In the genomic region with DNA sequence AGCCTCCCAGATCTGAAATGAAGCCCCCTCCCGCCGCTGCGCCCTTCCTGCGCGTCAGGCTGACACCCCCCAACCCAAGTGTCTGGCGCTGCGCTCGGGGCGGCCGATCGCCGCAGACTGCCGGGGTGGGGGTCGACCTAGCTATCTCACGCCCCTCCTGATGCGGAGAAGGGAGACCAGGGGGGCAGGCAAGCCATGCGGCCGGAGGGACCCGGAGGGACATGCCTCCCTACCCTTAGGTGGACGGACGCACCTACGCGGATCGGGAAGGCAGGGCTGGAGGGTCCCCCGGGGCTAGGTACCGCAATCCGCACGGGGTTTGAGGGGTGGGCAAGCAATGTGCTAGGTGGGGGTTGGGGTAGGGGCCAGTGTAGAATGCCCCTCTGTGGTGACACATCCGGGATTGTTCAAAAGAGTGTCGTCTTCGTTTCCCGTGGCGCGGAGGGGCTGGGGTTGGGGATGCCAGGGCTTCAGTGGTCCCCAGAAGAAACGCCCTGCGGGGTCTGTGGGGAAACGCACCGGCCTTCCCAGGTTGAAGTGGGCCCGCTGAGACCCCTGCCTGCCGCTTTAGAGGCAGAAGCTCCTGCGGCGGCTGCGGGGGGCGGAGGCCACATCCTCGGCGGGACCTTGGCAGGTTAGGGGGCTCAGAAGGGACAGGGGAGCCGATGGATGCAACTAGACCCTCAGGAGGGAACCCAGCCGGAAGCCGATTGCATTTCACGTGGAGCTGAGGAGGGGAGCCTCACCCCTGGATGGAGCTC, we compare ENCODE assay signal across 16 cellular contexts. TPM values are rescaled to one million over a fixed set of nuclear protein-coding genes. Genes with fewer than 3 reads are reported as not detected.
DNase-seq lines count a peak whose midpoint lies in the region; ATAC-seq and TF ChIP-seq lines count a peak whose summit lies in the region.
"Had no signal": no experiment of that assay in that cellular context is flagged by ENCODE, and none has a peak within 500 bp of the region (broad histone marks: within the 10 kb centered on the region; RNA-seq: fewer than 3 reads in every experiment).

No MANE protein-coding gene starts in this region.

- no peak for ATAC-seq in SK-N-SH treated with all-trans-retinoic acid at 6 μM for 48 hours
- no peak for ATAC-seq in upper lobe of left lung (ENCODE audit: low FRiP score in 2 of 2)
- ATAC-seq in GM19328 (IDR thresholded peaks at IDR 0.05; ENCODE audit: unreplicated experiment), result no peak
- ATAC-seq: GM12878, HCT116, PC-3, T-helper 17 cell had no signal

- peaks cover 5% of the 10 kb centered on the region for H3K4me1 Mint-ChIP-seq in nephron progenitor cell

- no peak overlapping the region for H2AFZ ChIP-seq in SK-N-SH (ENCODE audit: low read depth)

- H3K36me3 Mint-ChIP-seq in nephron progenitor cell (ENCODE audit: low read depth), result no peaks in the 10 kb centered on the region

- DNase-seq in SK-N-SH (peak; percentile 83), nephron progenitor cell (peak; percentile 44), upper lobe of left lung (peak in 1 of 2 donors; percentile 57), NCI-H2227 treated with DMSO at 0.1 percent for 48 hours (lab: John Stamatoyannopoulos, UW) (no peak), G401 (ENCODE audit: low spot score) (no peak)
- DNase-seq: activated CD4-positive, alpha-beta T cell treated with anti-CD3 and anti-CD28 coated beads, Interleukin-2, amount 50 U/mL, for 4 hours; activated gamma-delta T cell; KG1; NCI-H2029 treated with DMSO at 0.1 percent for 48 hours; PC-3; T-helper 17 cell had no signal

- H3K9me3 Mint-ChIP-seq in nephron progenitor cell, result no peaks in the 10 kb centered on the region

- no peaks in the 10 kb centered on the region for H3K36me3 ChIP-seq in SK-N-SH (replicated peaks in 1 of 2; ENCODE audit: control insufficient read depth in 1 of 2, insufficient read depth in 2 of 2, low read length in 1 of 2)
- no peaks in the 10 kb centered on the region for H3K36me3 ChIP-seq in esophagus (ENCODE audit: control insufficient read depth in 2 of 2, insufficient read depth in 2 of 2, low read length in 1 of 2)
- no peaks in the 10 kb centered on the region for H3K36me3 ChIP-seq in upper lobe of left lung

- H3K4me3 ChIP-seq in SK-N-SH (ENCODE audit: low read depth in 2 of 2, low read length in 1 of 2), result peak overlapping the region; percentile 29 to 55; a peak in 3 of 4 replicates
- H3K4me3 ChIP-seq in esophagus (ENCODE audit: low read depth in 1 of 2, low read length in 2 of 2), result peak overlapping the region; percentile 4 to 28
- peak overlapping the region in 3 of 4 donors; percentile 27 to 36 (median 34) for H3K4me3 ChIP-seq in upper lobe of left lung
- H3K4me3 ChIP-seq: GM12878 had no signal

- no peaks in the 10 kb centered on the region for H4K20me1 ChIP-seq in SK-N-SH (ENCODE audit: insufficient read depth)

- H3K9me3 ChIP-seq in SK-N-SH (no peaks in the 10 kb centered on the region), esophagus (ENCODE audit: control insufficient read depth in 2 of 2, insufficient read depth in 1 of 2, low read depth in 1 of 2, low read length in 1 of 2) (no peaks in the 10 kb centered on the region), upper lobe of left lung (no peaks in the 10 kb centered on the region)

- no peak for TF ChIP-seq CTCF in SK-N-SH (IDR thresholded peaks at IDR 0.05)
- TF ChIP-seq CTCF in nephron progenitor cell (IDR thresholded peaks at IDR 0.05), result no peak
- TF ChIP-seq CTCF in upper lobe of left lung (IDR thresholded peaks at IDR 0.05), result no peak

- H3K4me3 Mint-ChIP-seq in nephron progenitor cell, result peak overlapping the region; percentile 75
- H3K4me3 Mint-ChIP-seq: T-helper 17 cell had no signal

- no peak for TF ChIP-seq RAD21 in SK-N-SH (IDR thresholded peaks at IDR 0.05; ENCODE audit: low read length)

- WGBS in SK-N-SH (ENCODE audit: low lambda C conversion rate), result 6% methylated on average over 42 of the region's 50 CpGs
- WGBS in esophagus, 2 donors, result 6 to 7% methylated on average over 50 of the region's 50 CpGs
- WGBS in upper lobe of left lung, 2 donors, result 6 to 12% methylated on average over 28 to 32 of the region's 50 CpGs

- in situ Hi-C loops in G401 (cut with HindIII; ENCODE audit: low sequenced_read_pairs), result no loop called here

- no peak overlapping the region for H3K9ac ChIP-seq in SK-N-SH

- H3K27ac Mint-ChIP-seq in nephron progenitor cell, result no peak overlapping the region
- H3K27ac Mint-ChIP-seq: T-helper 17 cell had no signal

- H3K4me2 ChIP-seq in SK-N-SH, result no peak overlapping the region

- CTCF ChIA-PET in SK-N-SH (lab: Yijun Ruan, JAX), result interaction anchor here (0.6 to 31.5 kb wide), 17 partner anchors 14 to 308 kb away, joined by 3 to 337 read pairs (median 5); no protein-coding TSS in a partner anchor

- H3K9me2 ChIP-seq in SK-N-SH, result no peaks in the 10 kb centered on the region

- H3K79me2 ChIP-seq in SK-N-SH (ENCODE audit: insufficient read depth), result no peaks in the 10 kb centered on the region

- peak overlapping the region in 1 of 2 experiments; percentile 36; a peak in 1 of 4 replicates for H3K27ac ChIP-seq in SK-N-SH (ENCODE audit: low read depth in 2 of 2, low read length in 1 of 2)
- H3K27ac ChIP-seq in esophagus (ENCODE audit: low read depth in 2 of 2, low read length in 1 of 2), result no peak overlapping the region
- no peak overlapping the region for H3K27ac ChIP-seq in upper lobe of left lung

- peaks cover 71% of the 10 kb centered on the region for H3K27me3 Mint-ChIP-seq in nephron progenitor cell (ENCODE audit: low read depth, poor library complexity)

- POLR2A ChIA-PET in SK-N-SH (lab: Yijun Ruan, JAX), result interaction anchor here (0.8 kb wide), 1 partner anchor 122 kb away, joined by 3 read pairs; no protein-coding TSS in a partner anchor

- TF ChIP-seq POLR2A in upper lobe of left lung (IDR thresholded peaks at IDR 0.05), result no peak

- TF ChIP-seq EP300 in SK-N-SH (IDR thresholded peaks at IDR 0.05; ENCODE audit: borderline replicate concordance in 1 of 2, low read depth in 1 of 2, low read length in 1 of 2), result no peak
- no peak for TF ChIP-seq EP300 in upper lobe of left lung (IDR thresholded peaks at IDR 0.05)

- H3K4me1 ChIP-seq in SK-N-SH (ENCODE audit: control insufficient read depth in 1 of 2, insufficient read depth in 2 of 2, low read depth in 1 of 2, low read length in 1 of 2), result peaks cover 0 to 56% of the 10 kb centered on the region in 2 experiments; a peak in 2 of 4 replicates
- H3K4me1 ChIP-seq in esophagus (ENCODE audit: control insufficient read depth in 2 of 2, insufficient read depth in 2 of 2, low read length in 1 of 2), result no peaks in the 10 kb centered on the region
- H3K4me1 ChIP-seq in upper lobe of left lung, result peaks cover 4 to 13% (median 7%) of the 10 kb centered on the region in 4 donors

- H3F3A ChIP-seq in SK-N-SH (replicated peaks; ENCODE audit: insufficient read depth), result no peaks in the 10 kb centered on the region

- H3K27me3 ChIP-seq in SK-N-SH (ENCODE audit: insufficient read depth) (peaks cover 48% of the 10 kb centered on the region), esophagus (ENCODE audit: control insufficient read depth in 1 of 2, insufficient read depth in 2 of 2, low read length in 2 of 2) (peaks cover 6% of the 10 kb centered on the region in 2 donors), upper lobe of left lung (peaks cover 0 to 23% (median 8%) of the 10 kb centered on the region in 4 donors)

TF ChIP-seq in SK-N-SH, 30 proteins besides CTCF, POLR2A, EP300 and RAD21:
- TF ChIP-seq SIN3A (IDR thresholded peaks at IDR 0.05; ENCODE audit: borderline replicate concordance, low read depth, low read length) (no peak), YY1 (IDR thresholded peaks at IDR 0.05; ENCODE audit: low read depth) (no peak), SMC3 (IDR thresholded peaks at IDR 0.05; ENCODE audit: low read depth, low read length) (no peak), TEAD4 (IDR thresholded peaks at IDR 0.05; ENCODE audit: borderline replicate concordance, insufficient read depth) (no peak), NFIC (IDR thresholded peaks at IDR 0.05; ENCODE audit: borderline replicate concordance) (no peak), ELF1 (IDR thresholded peaks at IDR 0.05) (no peak), GATA2 (CRISPR knock-in tag; IDR thresholded peaks at IDR 0.05) (no peak), MEF2A (IDR thresholded peaks at IDR 0.05; ENCODE audit: borderline replicate concordance, low read depth) (no peak), NRF1 (IDR thresholded peaks at IDR 0.05; ENCODE audit: low read depth, low read length) (no peak), MXI1 (IDR thresholded peaks at IDR 0.05; ENCODE audit: low read depth, low read length) (no peak), GABPA (IDR thresholded peaks at IDR 0.05; ENCODE audit: low read depth) (no peak), FOXM1 (IDR thresholded peaks at IDR 0.05; ENCODE audit: low read depth) (no peak), JUND (IDR thresholded peaks at IDR 0.05) (no peak), CHD2 (IDR thresholded peaks at IDR 0.05; ENCODE audit: low read length, partially characterized antibody) (no peak), RCOR1 (IDR thresholded peaks at IDR 0.05; ENCODE audit: low read length) (no peak)
TF ChIP-seq in SK-N-SH: peak in this region for 0.

TF ChIP-seq in SK-N-SH treated with all-trans-retinoic acid at 6 μM for 48 hours, 23 proteins besides CTCF, POLR2A, EP300 and RAD21 (continues in another document):
- TF ChIP-seq SNAI2 (CRISPR knock-in tag; IDR thresholded peaks at IDR 0.05) (no peak), ZNF8 (CRISPR knock-in tag; IDR thresholded peaks at IDR 0.05) (no peak), BACH2 (CRISPR knock-in tag; IDR thresholded peaks at IDR 0.05; ENCODE audit: borderline replicate concordance) (no peak), ISL1 (CRISPR knock-in tag; IDR thresholded peaks at IDR 0.05) (no peak), TCF4 (CRISPR knock-in tag; IDR thresholded peaks at IDR 0.05; ENCODE audit: borderline replicate concordance) (no peak), PPARA (CRISPR knock-in tag; IDR thresholded peaks at IDR 0.05; ENCODE audit: borderline replicate concordance) (no peak), OSR1 (CRISPR knock-in tag; IDR thresholded peaks at IDR 0.05) (no peak), TOX (CRISPR knock-in tag; IDR thresholded peaks at IDR 0.05; ENCODE audit: borderline replicate concordance) (no peak)
- TF ChIP-seq, protein P1, sequence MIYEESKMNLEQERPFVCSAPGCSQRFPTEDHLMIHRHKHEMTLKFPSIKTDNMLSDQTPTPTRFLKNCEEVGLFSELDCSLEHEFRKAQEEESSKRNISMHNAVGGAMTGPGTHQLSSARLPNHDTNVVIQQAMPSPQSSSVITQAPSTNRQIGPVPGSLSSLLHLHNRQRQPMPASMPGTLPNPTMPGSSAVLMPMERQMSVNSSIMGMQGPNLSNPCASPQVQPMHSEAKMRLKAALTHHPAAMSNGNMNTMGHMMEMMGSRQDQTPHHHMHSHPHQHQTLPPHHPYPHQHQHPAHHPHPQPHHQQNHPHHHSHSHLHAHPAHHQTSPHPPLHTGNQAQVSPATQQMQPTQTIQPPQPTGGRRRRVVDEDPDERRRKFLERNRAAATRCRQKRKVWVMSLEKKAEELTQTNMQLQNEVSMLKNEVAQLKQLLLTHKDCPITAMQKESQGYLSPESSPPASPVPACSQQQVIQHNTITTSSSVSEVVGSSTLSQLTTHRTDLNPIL (CRISPR knock-in tag; IDR thresholded peaks at IDR 0.05; ENCODE audit: low read depth), result no peak

RNA-seq across cellular contexts. Expression of a gene that starts 0.9 kb away (rescaled TPM):
- 0.08 and 0.71 TPM in 2 replicates for polyA plus RNA-seq in SK-N-SH (2012; rRNA removed)
- polyA plus RNA-seq in SK-N-SH (2012; cell fraction: cytosol; rRNA removed), result 0.28 and 0.68 TPM in 2 replicates
- polyA plus RNA-seq in SK-N-SH (2012; cell fraction: nucleus; rRNA removed), result 0.17 and 0.34 TPM in 2 replicates
- under 1 TPM; 0.11 to 0.12 TPM for polyA plus RNA-seq in esophagus
- 1 to 10 TPM in 1 of 6 donors, under 1 TPM in 5; under 0.01 to 1.3 (median 0.13) TPM for total RNA-seq in upper lobe of left lung
- total RNA-seq in G401 (2014; rRNA removed; shearing (Covaris generic)), result not detected in 2 replicates
- total RNA-seq: GM12878, PC-3, T-helper 17 cell had no signal
- polyA plus RNA-seq: GM12878 had no signal

Comparison
In these comparisons a context has a peak if more than half of its experiments do, and no peak if none do; other contexts are left out.
1. DNase-seq: peak in SK-N-SH (single experiment) and nephron progenitor cell (single experiment); none in NCI-H2227 treated with DMSO at 0.1 percent for 48 hours (single experiment) and G401 (single experiment).
2. Peak in every context shown above with its lines, with median percentiles within 50 percentile points of each other: H3K4me3 ChIP-seq.